In genomic region chr2:98583866-98584618, GRCh38 we compare ENCODE assay signal across 1 cellular context.
TF ChIP-seq lines count a peak whose summit lies in the region.

No MANE protein-coding gene starts in this region.

TF ChIP-seq in HepG2, 621 proteins besides CTCF, POLR2A, EP300 and RAD21 (continued from another document and continues in another):
- TF ChIP-seq HIC2 (CRISPR knock-in tag; IDR thresholded peaks at IDR 0.05; ENCODE audit: low read depth), result peak; percentile 92
- no peak; the same call in 1 of the 2 replicates for TF ChIP-seq ZBED4 (CRISPR knock-in tag; IDR thresholded peaks at IDR 0.05; ENCODE audit: borderline replicate concordance)
- 0 out of 2 replicates have a peak, but pooled peaks have one; percentile 79 for TF ChIP-seq ZFP90 (CRISPR knock-in tag; IDR thresholded peaks at IDR 0.05; ENCODE audit: borderline replicate concordance)
- TF ChIP-seq ZEB1 (IDR thresholded peaks at IDR 0.05; ENCODE audit: insufficient replicate concordance, low read depth), result no peak
- TF ChIP-seq MBNL3 (CRISPR knock-in tag; conservative IDR thresholded peaks at IDR 0.05), result no peak
- TF ChIP-seq ISX (CRISPR knock-in tag; conservative IDR thresholded peaks at IDR 0.05), result no peak
- peak; percentile 43; the same call in 1 of the 2 replicates for TF ChIP-seq SKIL (CRISPR knock-in tag; IDR thresholded peaks at IDR 0.05; ENCODE audit: borderline replicate concordance)
- no peak for TF ChIP-seq SP5 (CRISPR knock-in tag; IDR thresholded peaks at IDR 0.05; ENCODE audit: borderline replicate concordance, low read depth)
- TF ChIP-seq ZNF878 (CRISPR knock-in tag; IDR thresholded peaks at IDR 0.05), result no peak
- TF ChIP-seq NKX3-1 (CRISPR knock-in tag; IDR thresholded peaks at IDR 0.05), result no peak
- no peak for TF ChIP-seq SIN3A (IDR thresholded peaks at IDR 0.05; ENCODE audit: borderline replicate concordance, low read depth, low read length)
- no peak for TF ChIP-seq MAFK (conservative IDR thresholded peaks at IDR 0.05 in 1 of 2, IDR thresholded peaks at IDR 0.05 in 1 of 2; ENCODE audit: low read length in 2 of 2)
- TF ChIP-seq GABPB1 (CRISPR knock-in tag; IDR thresholded peaks at IDR 0.05), result peak; percentile 47
- TF ChIP-seq ZC3H13 (CRISPR knock-in tag; IDR thresholded peaks at IDR 0.05), result peak; percentile 77; the same call in 1 of the 2 replicates
- TF ChIP-seq ZFP36 (IDR thresholded peaks at IDR 0.05; ENCODE audit: borderline replicate concordance, low read depth, low read length, partially characterized antibody), result no peak
- TF ChIP-seq SMAD3 (CRISPR knock-in tag; IDR thresholded peaks at IDR 0.05), result no peak; the same call in 1 of the 2 replicates
- TF ChIP-seq RXRB (CRISPR knock-in tag; IDR thresholded peaks at IDR 0.05; ENCODE audit: borderline replicate concordance), result peak; percentile 55; the same call in 1 of the 2 replicates
- TF ChIP-seq STAT6 (CRISPR knock-in tag; IDR thresholded peaks at IDR 0.05; ENCODE audit: borderline replicate concordance), result no peak
- TF ChIP-seq ARID5B (CRISPR knock-in tag; IDR thresholded peaks at IDR 0.05), result peak; percentile 82
- no peak for TF ChIP-seq JDP2 (CRISPR knock-in tag; IDR thresholded peaks at IDR 0.05; ENCODE audit: borderline replicate concordance)
- TF ChIP-seq ZNF333 (CRISPR knock-in tag; IDR thresholded peaks at IDR 0.05; ENCODE audit: borderline replicate concordance), result peak; percentile 61; the same call in 1 of the 2 replicates
- TF ChIP-seq ZNF720 (CRISPR knock-in tag; IDR thresholded peaks at IDR 0.05), result no peak
- peak; percentile 63; the same call in 1 of the 2 replicates for TF ChIP-seq BRF2 (CRISPR knock-in tag; IDR thresholded peaks at IDR 0.05)
- TF ChIP-seq ZNF616 (CRISPR knock-in tag; IDR thresholded peaks at IDR 0.05; ENCODE audit: low read depth), result no peak
- TF ChIP-seq ZNF841 (CRISPR knock-in tag; IDR thresholded peaks at IDR 0.05; ENCODE audit: borderline replicate concordance), result no peak
- TF ChIP-seq PRDM4 (CRISPR knock-in tag; IDR thresholded peaks at IDR 0.05; ENCODE audit: borderline replicate concordance), result no peak
- TF ChIP-seq NFE2L1 (CRISPR knock-in tag; IDR thresholded peaks at IDR 0.05; ENCODE audit: borderline replicate concordance), result no peak
- no peak; the same call in 1 of the 2 replicates for TF ChIP-seq ZNF747 (CRISPR knock-in tag; IDR thresholded peaks at IDR 0.05; ENCODE audit: borderline replicate concordance)
